In the genomic region with DNA sequence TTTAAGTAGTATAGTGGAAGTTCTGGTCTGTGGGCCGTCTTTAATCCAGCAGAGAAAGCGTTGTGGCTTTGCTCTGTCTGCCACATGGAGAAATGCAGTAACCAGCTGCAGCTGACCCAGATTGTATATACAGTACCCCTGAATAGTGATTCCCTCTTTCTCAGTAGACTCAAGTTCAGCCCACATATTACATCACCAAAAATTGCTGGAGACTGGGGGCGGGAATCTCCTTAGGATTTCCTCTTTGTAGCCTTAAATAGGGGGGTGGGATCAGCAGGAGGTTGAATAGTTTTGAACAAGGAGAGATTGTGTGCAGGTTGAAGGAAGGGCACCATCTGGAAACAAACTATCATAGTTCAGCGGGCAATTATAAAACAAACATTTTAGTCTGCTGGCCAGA, we compare ENCODE assay signal across 8 cellular contexts. TPM values are rescaled to one million over a fixed set of nuclear protein-coding genes. Genes with fewer than 3 reads are reported as not detected.
DNase-seq lines count a peak whose midpoint lies in the region; ATAC-seq and TF ChIP-seq lines count a peak whose summit lies in the region.

A gene with protein sequence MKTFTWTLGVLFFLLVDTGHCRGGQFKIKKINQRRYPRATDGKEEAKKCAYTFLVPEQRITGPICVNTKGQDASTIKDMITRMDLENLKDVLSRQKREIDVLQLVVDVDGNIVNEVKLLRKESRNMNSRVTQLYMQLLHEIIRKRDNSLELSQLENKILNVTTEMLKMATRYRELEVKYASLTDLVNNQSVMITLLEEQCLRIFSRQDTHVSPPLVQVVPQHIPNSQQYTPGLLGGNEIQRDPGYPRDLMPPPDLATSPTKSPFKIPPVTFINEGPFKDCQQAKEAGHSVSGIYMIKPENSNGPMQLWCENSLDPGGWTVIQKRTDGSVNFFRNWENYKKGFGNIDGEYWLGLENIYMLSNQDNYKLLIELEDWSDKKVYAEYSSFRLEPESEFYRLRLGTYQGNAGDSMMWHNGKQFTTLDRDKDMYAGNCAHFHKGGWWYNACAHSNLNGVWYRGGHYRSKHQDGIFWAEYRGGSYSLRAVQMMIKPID (minus strand): TSS at position 134 of the 400 bp plus-strand sequence. CDS start 5,301 bp downstream, outside the sequence.

- H3K4ac ChIP-seq in mesenchymal stem cell (ENCODE audit: low read depth in 1 of 2, low read length in 2 of 2): no peak within 1 kb of the TSS

- TF ChIP-seq CTCF in endodermal cell (conservative IDR thresholded peaks at IDR 0.05): no peak
- no peak for TF ChIP-seq CTCF in CD8-positive, alpha-beta T cell (IDR thresholded peaks at IDR 0.05)

- H2BK120ac ChIP-seq in mesenchymal stem cell (ENCODE audit: low read depth, low read length): no peak within 1 kb of the TSS

- WGBS in endodermal cell (ENCODE audit: insufficient coverage in 1 of 2, insufficient read length in 1 of 2), 2 experiments: 49 to 60% methylated on average over 3 to 4 of the region's 4 CpGs
- WGBS in mesenchymal stem cell: 31% methylated on average over 2 of the region's 4 CpGs

- H3K9me3 Mint-ChIP-seq in endodermal cell: no peaks in the 10 kb centered on the region
- no peaks in the 10 kb centered on the region for H3K9me3 Mint-ChIP-seq in CD8-positive, alpha-beta T cell

- no peak within 1 kb of the TSS for H2BK15ac ChIP-seq in mesenchymal stem cell (ENCODE audit: low read depth, poor library complexity, severe bottlenecking)

- intact Hi-C loops in CD8-positive, alpha-beta T cell (cut with DNase I, micrococcal nuclease): no loop called here

- H2BK12ac ChIP-seq in mesenchymal stem cell (ENCODE audit: low read length in 2 of 2): no peak within 1 kb of the TSS

- H3K27ac Mint-ChIP-seq in endodermal cell: peak within 1 kb of the TSS; percentile 52
- no peak within 1 kb of the TSS for H3K27ac Mint-ChIP-seq in CD8-positive, alpha-beta T cell

- H4K8ac ChIP-seq in mesenchymal stem cell (ENCODE audit: low read length): no peak within 1 kb of the TSS

- H3K4me3 ChIP-seq in endodermal cell (ENCODE audit: low read length) (no peak within 1 kb of the TSS), mesenchymal stem cell (ENCODE audit: insufficient read depth in 1 of 2, low read depth in 1 of 2, low read length in 2 of 2) (peak within 1 kb of the TSS in 1 of 2 experiments; percentile 35), subcutaneous abdominal adipose tissue (ENCODE audit: low read depth in 1 of 5, low read length in 5 of 5) (peak within 1 kb of the TSS; percentile 41 to 75 (median 58))
- H3K4me3 ChIP-seq in CD8-positive, alpha-beta T cell (ENCODE audit: low read depth, low read length): no peak within 1 kb of the TSS

- H3K79me1 ChIP-seq in mesenchymal stem cell (replicated peaks; ENCODE audit: low read length, poor library complexity, severe bottlenecking): no peaks in the 10 kb centered on the region

- no peak within 1 kb of the TSS for H3K4me3 Mint-ChIP-seq in endodermal cell
- H3K4me3 Mint-ChIP-seq in CD8-positive, alpha-beta T cell: no peak within 1 kb of the TSS

- H2BK5ac ChIP-seq in mesenchymal stem cell (ENCODE audit: low read depth, low read length, poor library complexity, severe bottlenecking): no peak within 1 kb of the TSS

- no peak within 1 kb of the TSS for H3K18ac ChIP-seq in mesenchymal stem cell (ENCODE audit: low read depth in 1 of 2, low read length in 2 of 2)

- H3K4me1 ChIP-seq in endodermal cell (ENCODE audit: control insufficient read depth, insufficient read depth, low read length): peaks cover 10% of the 10 kb centered on the region
- H3K4me1 ChIP-seq in mesenchymal stem cell (ENCODE audit: control insufficient read depth, insufficient read depth, low read depth, low read length): no peaks in the 10 kb centered on the region
- H3K4me1 ChIP-seq in subcutaneous abdominal adipose tissue (ENCODE audit: control insufficient read depth in 5 of 5, insufficient read depth in 5 of 5, low read length in 5 of 5): peaks cover 3 to 36% (median 23%) of the 10 kb centered on the region in 5 donors
- H3K4me1 ChIP-seq in CD8-positive, alpha-beta T cell (ENCODE audit: insufficient read depth, low read length): no peaks in the 10 kb centered on the region

- no peak within 1 kb of the TSS for H3K23ac ChIP-seq in mesenchymal stem cell (ENCODE audit: low read length in 2 of 2)

- H2AK5ac ChIP-seq in mesenchymal stem cell (ENCODE audit: low read length, severe bottlenecking): no peak within 1 kb of the TSS

- H3K9me3 ChIP-seq in endodermal cell (ENCODE audit: control insufficient read depth, low read length): no peaks in the 10 kb centered on the region
- H3K9me3 ChIP-seq in mesenchymal stem cell (ENCODE audit: control insufficient read depth, low read length): no peaks in the 10 kb centered on the region
- no peaks in the 10 kb centered on the region for H3K9me3 ChIP-seq in subcutaneous abdominal adipose tissue (ENCODE audit: control insufficient read depth in 5 of 5, low read length in 5 of 5)
- H3K9me3 ChIP-seq in CD8-positive, alpha-beta T cell (ENCODE audit: low read length): no peaks in the 10 kb centered on the region

- ATAC-seq in CD8-positive, alpha-beta T cell: no peak
- ATAC-seq in GM21515 (IDR thresholded peaks at IDR 0.05; ENCODE audit: unreplicated experiment): no peak

- no peak within 1 kb of the TSS for H3K4me2 ChIP-seq in mesenchymal stem cell (ENCODE audit: low read length, poor library complexity, severe bottlenecking)

- in situ Hi-C loops in KBM-7 (cut with MboI; ENCODE audit: low pct_unique_long_range_greater_than_20kb, low sequenced_read_pairs): no loop called here

- H4K91ac ChIP-seq in mesenchymal stem cell (ENCODE audit: low read length): no peak within 1 kb of the TSS

- no peak within 1 kb of the TSS for H2AFZ ChIP-seq in mesenchymal stem cell (ENCODE audit: low read depth, low read length)

- no peaks in the 10 kb centered on the region for H3K27me3 Mint-ChIP-seq in endodermal cell (ENCODE audit: insufficient read depth)
- H3K27me3 Mint-ChIP-seq in CD8-positive, alpha-beta T cell (ENCODE audit: low read depth): no peaks in the 10 kb centered on the region

- H3K27me3 ChIP-seq in endodermal cell (ENCODE audit: control insufficient read depth, insufficient read depth, low read length, poor library complexity, severe bottlenecking) (no peaks in the 10 kb centered on the region), mesenchymal stem cell (ENCODE audit: control insufficient read depth in 1 of 2, insufficient read depth in 1 of 2, low read length in 2 of 2) (no peaks in the 10 kb centered on the region), subcutaneous abdominal adipose tissue (ENCODE audit: control insufficient read depth in 5 of 5, insufficient read depth in 4 of 5, low read length in 5 of 5) (no peaks in the 10 kb centered on the region)
- H3K27me3 ChIP-seq in CD8-positive, alpha-beta T cell (ENCODE audit: insufficient read depth, low read length): no peaks in the 10 kb centered on the region

- CTCF ChIA-PET in CD8-positive, alpha-beta T cell (lab: Charles Lee): no interaction called here

- H3K36me3 ChIP-seq in endodermal cell (ENCODE audit: control insufficient read depth, insufficient read depth, low read length) (no peaks in the 10 kb centered on the region), mesenchymal stem cell (ENCODE audit: control insufficient read depth in 1 of 2, insufficient read depth in 2 of 2, low read depth in 1 of 2, low read length in 2 of 2) (peaks cover 0 to 12% of the 10 kb centered on the region in 2 experiments), subcutaneous abdominal adipose tissue (ENCODE audit: control insufficient read depth in 5 of 5, insufficient read depth in 5 of 5, low read length in 5 of 5) (no peaks in the 10 kb centered on the region)
- H3K36me3 ChIP-seq in CD8-positive, alpha-beta T cell (ENCODE audit: insufficient read depth, low read length): no peaks in the 10 kb centered on the region

- H3K27ac ChIP-seq in endodermal cell (ENCODE audit: low read depth, low read length) (peak within 1 kb of the TSS; percentile 26), mesenchymal stem cell (ENCODE audit: low read length, poor library complexity, severe bottlenecking) (no peak within 1 kb of the TSS), subcutaneous abdominal adipose tissue (ENCODE audit: low read depth, low read length) (peak within 1 kb of the TSS; percentile 60)
- no peak within 1 kb of the TSS for H3K27ac ChIP-seq in CD8-positive, alpha-beta T cell (ENCODE audit: low read depth, low read length)

- H3K14ac ChIP-seq in mesenchymal stem cell (ENCODE audit: low read length in 2 of 2): no peak within 1 kb of the TSS

- peak; percentile 2 for DNase-seq in KBM-7
- peak; percentile 47 for DNase-seq in endodermal cell
- peak; percentile 64 for DNase-seq in mesenchymal stem cell
- no peak for DNase-seq in CD8-positive, alpha-beta T cell
- no peak for DNase-seq in HK-2 (ENCODE audit: unreplicated experiment)
- DNase-seq in cerebellar cortex (ENCODE audit: low spot score): no peak

- POLR2A ChIA-PET in CD8-positive, alpha-beta T cell (lab: Charles Lee): interaction anchor here (1.6 kb wide), 1 partner anchor 22 kb away, joined by 3 read pairs; no protein-coding TSS in a partner anchor

- peaks cover 20% of the 10 kb centered on the region for H3K4me1 Mint-ChIP-seq in endodermal cell
- no peaks in the 10 kb centered on the region for H3K4me1 Mint-ChIP-seq in CD8-positive, alpha-beta T cell (ENCODE audit: low read depth)

- H3K9ac ChIP-seq in endodermal cell (ENCODE audit: extremely low read depth, low read length, poor library complexity, severe bottlenecking) (peak within 1 kb of the TSS; percentile 11), mesenchymal stem cell (ENCODE audit: low read length) (peak within 1 kb of the TSS; percentile 92), subcutaneous abdominal adipose tissue (ENCODE audit: low read length in 5 of 5) (peak within 1 kb of the TSS in 4 of 5 donors; percentile 0 to 66 (median 25))

- H3K36me3 Mint-ChIP-seq in endodermal cell (ENCODE audit: low read depth): no peaks in the 10 kb centered on the region
- H3K36me3 Mint-ChIP-seq in CD8-positive, alpha-beta T cell: peaks cover 2% of the 10 kb centered on the region

RNA-seq across cellular contexts. Expression of the gene that starts here (rescaled TPM):
- total RNA-seq in endodermal cell: not detected
- 1.2 TPM for polyA plus RNA-seq in endodermal cell (2013, experiment 1 of 2)
- polyA plus RNA-seq in endodermal cell (2013, experiment 2 of 2): 0.99 TPM
- polyA plus RNA-seq in mesenchymal stem cell (2013, experiment 1 of 2): 0.91 TPM
- 0.74 TPM for polyA plus RNA-seq in mesenchymal stem cell (2013, experiment 2 of 2)
- total RNA-seq in CD8-positive, alpha-beta T cell: not detected

Comparison
In these comparisons a context has a peak if more than half of its experiments do, and no peak if none do; other contexts are left out.
1. DNase-seq: peak in KBM-7 (single experiment), endodermal cell (single experiment) and mesenchymal stem cell (single experiment); none in CD8-positive, alpha-beta T cell (0 of 7), HK-2 (single experiment) and cerebellar cortex (single experiment).
2. H3K27ac ChIP-seq: peak in endodermal cell (single experiment) and subcutaneous abdominal adipose tissue (single experiment); none in mesenchymal stem cell (single experiment) and CD8-positive, alpha-beta T cell (single experiment).
3. H3K4me3 ChIP-seq: peak in subcutaneous abdominal adipose tissue (5 of 5); none in endodermal cell (single experiment) and CD8-positive, alpha-beta T cell (single experiment).
4. H3K9ac ChIP-seq: peak in every context shown above with its lines; median percentile 92 in mesenchymal stem cell; 25 in subcutaneous abdominal adipose tissue; 11 in endodermal cell.